ENCODE assay signal across 10 cellular contexts in the genomic region with DNA sequence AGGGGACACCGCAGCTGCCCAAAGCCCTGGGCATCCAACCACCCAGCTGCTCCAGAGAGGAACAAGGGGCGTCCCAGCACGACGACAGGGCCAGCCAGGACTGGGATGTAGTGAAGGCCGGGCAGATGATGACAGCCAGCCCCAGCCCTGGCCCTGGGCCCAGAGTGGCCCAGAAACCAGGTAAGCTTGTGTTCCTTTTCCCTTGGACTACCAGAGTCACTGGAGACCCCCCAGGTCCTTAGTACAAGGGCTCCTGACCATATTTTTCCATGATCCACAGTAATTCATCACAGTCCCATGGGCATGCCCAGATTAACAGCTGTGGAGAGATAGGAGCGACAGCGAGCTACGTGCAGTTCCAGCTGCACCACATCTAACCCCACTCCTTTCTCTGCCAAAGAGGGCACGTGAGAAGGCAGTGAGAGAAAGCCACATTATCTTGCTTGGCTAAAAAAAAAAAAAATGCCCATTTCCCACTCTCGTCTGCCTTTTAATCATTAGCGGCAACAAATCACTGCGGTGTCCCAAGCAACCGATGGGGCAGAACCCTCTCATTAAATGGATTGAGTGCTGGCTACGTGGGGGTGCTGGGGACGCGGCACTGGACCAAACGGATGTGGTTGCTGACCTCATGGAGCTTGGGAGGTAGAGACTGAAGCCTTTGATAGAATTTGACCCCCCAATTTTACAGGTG. TPM values are rescaled to one million over a fixed set of nuclear protein-coding genes. Genes with fewer than 3 reads are reported as not detected.
DNase-seq lines count a peak whose midpoint lies in the region; ATAC-seq, FAIRE-seq and TF ChIP-seq lines count a peak whose summit lies in the region.
"Had no signal": no experiment of that assay in that cellular context is flagged by ENCODE, and none has a peak within 500 bp of the region (broad histone marks: within the 10 kb centered on the region; RNA-seq: fewer than 3 reads in every experiment).

No MANE protein-coding gene starts in this region.

- 31% methylated on average over 17 of the region's 17 CpGs for WGBS in right cardiac atrium
- 86 to 88% methylated on average over 17 of the region's 17 CpGs for WGBS in sigmoid colon, 2 donors

- H3K27me3 ChIP-seq in BLaER1 (no peaks in the 10 kb centered on the region), astrocyte (ENCODE audit: insufficient read depth, low read length) (peaks cover 1% of the 10 kb centered on the region), right cardiac atrium (ENCODE audit: control insufficient read depth, insufficient read depth) (no peaks in the 10 kb centered on the region), sigmoid colon (no peaks in the 10 kb centered on the region)
- H3K27me3 ChIP-seq: brain microvascular endothelial cell had no signal

- H3K36me3 ChIP-seq in BLaER1 (no peaks in the 10 kb centered on the region), astrocyte (ENCODE audit: insufficient read depth, low read length) (no peaks in the 10 kb centered on the region), sigmoid colon (no peaks in the 10 kb centered on the region)
- H3K36me3 ChIP-seq: brain microvascular endothelial cell had no signal

- H3K79me2 ChIP-seq in astrocyte (ENCODE audit: insufficient read depth, low read length), result no peaks in the 10 kb centered on the region

- H3K27me3 Mint-ChIP-seq in astrocyte (ENCODE audit: low read depth, unreplicated experiment), result peaks cover 40% of the 10 kb centered on the region

- H2AFZ ChIP-seq in astrocyte (ENCODE audit: low read depth, low read length), result peak overlapping the region; percentile 64

- peaks cover 99% of the 10 kb centered on the region for H3K4me1 ChIP-seq in BLaER1
- H3K4me1 ChIP-seq in astrocyte (ENCODE audit: insufficient read depth, low read length), result peaks cover 61% of the 10 kb centered on the region
- peaks cover 47% of the 10 kb centered on the region for H3K4me1 ChIP-seq in right cardiac atrium (ENCODE audit: control insufficient read depth, insufficient read depth, low read length)
- peaks cover 0 to 51% (median 40%) of the 10 kb centered on the region in 4 donors for H3K4me1 ChIP-seq in sigmoid colon

- POLR2A ChIA-PET in GM10248 (lab: Yijun Ruan, JAX), result no interaction called here

- ATAC-seq in right cardiac atrium, result peak; percentile 58 to 64
- ATAC-seq in GM19351 (IDR thresholded peaks at IDR 0.05; ENCODE audit: unreplicated experiment), result no peak

- FAIRE-seq in astrocyte (lab: Jason Lieb, UNC), result no peak

- TF ChIP-seq CTCF in astrocyte (IDR thresholded peaks at IDR 0.05; ENCODE audit: insufficient read depth, low read depth, low read length) (no peak), sigmoid colon (IDR thresholded peaks at IDR 0.05) (no peak), GM10248 (IDR thresholded peaks at IDR 0.05; ENCODE audit: control extremely low read depth, extremely low read depth, low read depth, missing control alignments) (no peak)

- H4K20me1 ChIP-seq in BLaER1 (no peaks in the 10 kb centered on the region), astrocyte (ENCODE audit: insufficient read depth, low read length) (no peaks in the 10 kb centered on the region)

- CTCF ChIA-PET in GM10248 (lab: Yijun Ruan, JAX), result interaction anchor here (0.8 to 1.7 kb wide), 3 partner anchors 13 to 57 kb away, joined by 3 to 5 read pairs (median 3); no protein-coding TSS in a partner anchor

- H3K4me3 Mint-ChIP-seq in astrocyte (ENCODE audit: unreplicated experiment), result no peak overlapping the region

- no peak for TF ChIP-seq POLR2A in sigmoid colon (IDR thresholded peaks at IDR 0.05)

- H3K4me2 ChIP-seq in BLaER1 (peak overlapping the region; percentile 76), astrocyte (ENCODE audit: low read length) (peak overlapping the region; percentile 15)

- H3K4me1 Mint-ChIP-seq in astrocyte (ENCODE audit: low read depth, unreplicated experiment), result peaks cover 28% of the 10 kb centered on the region

- H3K9me3 ChIP-seq in BLaER1 (no peaks in the 10 kb centered on the region), astrocyte (ENCODE audit: insufficient read depth, low read depth, low read length) (no peaks in the 10 kb centered on the region), right cardiac atrium (ENCODE audit: control insufficient read depth, low read length) (no peaks in the 10 kb centered on the region), sigmoid colon (no peaks in the 10 kb centered on the region)

- no peak for TF ChIP-seq EP300 in sigmoid colon (IDR thresholded peaks at IDR 0.05)

- H3K4me3 ChIP-seq in BLaER1 (no peak overlapping the region), astrocyte (ENCODE audit: insufficient read depth, low read depth, low read length) (no peak overlapping the region), right cardiac atrium (ENCODE audit: low read length) (no peak overlapping the region), sigmoid colon (no peak overlapping the region)

- DNase-seq in astrocyte (ENCODE audit: low read depth) (peak; percentile 78), right cardiac atrium (peak; percentile 71 to 83 (median 80)), sigmoid colon (no peak), GM10248 (ENCODE audit: extremely low spot score) (no peak)
- no peak for DNase-seq in stimulated activated CD4-positive, alpha-beta T cell treated with anti-CD3 and anti-CD28 coated beads, Interleukin-15, amount 100 ng/mL, for 24 hours
- no peak for DNase-seq in activated CD4-positive, CD25-positive, alpha-beta regulatory T cell treated with anti-CD3 and anti-CD28 coated beads, Interleukin-2, amount 50 U/mL, for 72 hours
- DNase-seq: brain microvascular endothelial cell, NCI-H2081 had no signal

- no peaks in the 10 kb centered on the region for H3K9me3 Mint-ChIP-seq in astrocyte (ENCODE audit: unreplicated experiment)

- intact Hi-C loops in right cardiac atrium (cut with DNase I) (no loop called here), sigmoid colon (cut with DNase I) (loop anchor here (5.0 kb wide), 1 partner anchor 34 kb away; no protein-coding TSS in a partner anchor)

- peak overlapping the region; percentile 15; the same call in 1 of the 2 replicates for H3K9ac ChIP-seq in BLaER1
- no peak overlapping the region for H3K9ac ChIP-seq in astrocyte (ENCODE audit: low read length)

- no peak overlapping the region for H3K27ac Mint-ChIP-seq in astrocyte (ENCODE audit: unreplicated experiment)

- no peaks in the 10 kb centered on the region for H3K36me3 Mint-ChIP-seq in astrocyte (ENCODE audit: low read depth, unreplicated experiment)

- H3K27ac ChIP-seq in BLaER1, result peak overlapping the region; percentile 64
- H3K27ac ChIP-seq in astrocyte (ENCODE audit: low read depth, low read length), result no peak overlapping the region
- peak overlapping the region; percentile 95 for H3K27ac ChIP-seq in right cardiac atrium (ENCODE audit: low read length)
- peak overlapping the region; percentile 37 to 56 (median 46) for H3K27ac ChIP-seq in sigmoid colon
- H3K27ac ChIP-seq: brain microvascular endothelial cell had no signal

RNA-seq across cellular contexts. Expression of a gene that starts 21.7 kb away (rescaled TPM):
- total RNA-seq in astrocyte, result 40.2 and 68.9 TPM in 2 replicates
- 100 to 1,000 TPM; 552 to 675 (median 584) TPM for total RNA-seq in right cardiac atrium
- 625 TPM for polyA plus RNA-seq in right cardiac atrium
- total RNA-seq in sigmoid colon, result 10 to 100 TPM in 2 of 4 donors, 1 to 10 TPM in 2; 7.1 to 23.5 (median 11.1) TPM
- 10 to 100 TPM; 18.6 to 30.1 (median 28.9) TPM for polyA plus RNA-seq in sigmoid colon

RNA-seq across cellular contexts. Expression of a gene that starts 42.3 kb away (rescaled TPM):
- total RNA-seq in astrocyte, result 5.5 and 9.4 TPM in 2 replicates
- total RNA-seq in right cardiac atrium, result 1 to 10 TPM; 4.0 to 9.3 (median 5.2) TPM
- polyA plus RNA-seq in right cardiac atrium, result 3.3 TPM
- total RNA-seq in sigmoid colon, result under 1 TPM in 2 of 4 donors, not detected in 2; 0.33 to 0.55 TPM
- under 1 TPM; 0.16 to 0.92 (median 0.60) TPM for polyA plus RNA-seq in sigmoid colon

Comparison
In these comparisons a context has a peak if more than half of its experiments do, and no peak if none do; other contexts are left out.
1. DNase-seq: peak in astrocyte (single experiment) and right cardiac atrium (3 of 3); none in sigmoid colon (single experiment), stimulated activated CD4-positive, alpha-beta T cell treated with anti-CD3 and anti-CD28 coated beads, Interleukin-15, amount 100 ng/mL, for 24 hours (single experiment), GM10248 (single experiment) and activated CD4-positive, CD25-positive, alpha-beta regulatory T cell treated with anti-CD3 and anti-CD28 coated beads, Interleukin-2, amount 50 U/mL, for 72 hours (single experiment).